Comparison of ENCODE assay signal across 14 cellular contexts in the genomic region with DNA sequence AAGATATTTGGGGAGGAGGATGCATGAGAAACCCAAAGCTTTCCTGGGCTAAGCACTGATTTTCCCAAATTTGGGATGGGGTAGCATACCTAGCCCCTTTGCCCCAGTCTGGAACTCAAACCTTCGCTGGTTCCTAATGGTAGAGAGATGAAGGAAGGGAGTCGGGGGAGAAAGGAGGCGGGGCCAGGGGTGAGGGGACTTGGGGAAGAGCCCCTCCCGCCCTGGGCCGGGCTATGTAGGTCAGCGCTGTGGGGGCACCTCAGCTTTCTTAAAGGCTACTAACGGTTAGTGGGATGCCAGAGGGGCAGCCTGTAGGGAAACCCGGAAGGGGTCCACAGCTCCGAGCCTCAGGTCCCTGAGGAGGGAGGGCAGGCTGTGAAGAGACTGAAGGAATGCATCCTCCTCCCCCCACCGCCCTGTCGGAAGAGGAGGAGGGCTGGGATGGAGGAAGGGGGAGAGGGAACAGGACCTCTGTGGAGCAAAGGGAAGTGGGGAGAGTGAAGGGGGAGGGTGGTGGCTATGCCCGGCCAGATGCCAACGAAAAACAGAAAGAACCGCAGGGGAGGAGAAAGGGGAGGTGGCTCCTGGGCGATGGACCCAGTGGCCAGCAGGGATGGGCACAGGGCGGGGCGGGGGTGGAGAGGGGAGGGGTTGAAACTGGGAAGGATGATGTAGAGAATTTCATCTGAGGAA. TPM values are rescaled to one million over a fixed set of nuclear protein-coding genes. Genes with fewer than 3 reads are reported as not detected.
DNase-seq lines count a peak whose midpoint lies in the region; ATAC-seq and TF ChIP-seq lines count a peak whose summit lies in the region.
"Had no signal": no experiment of that assay in that cellular context is flagged by ENCODE, and none has a peak within 500 bp of the region (broad histone marks: within the 10 kb centered on the region; RNA-seq: fewer than 3 reads in every experiment).

No MANE protein-coding gene starts in this region.

- H3K4me3 Mint-ChIP-seq in progenitor cell of endocrine pancreas (ENCODE audit: low read depth), result peak overlapping the region; percentile 72
- H3K4me3 Mint-ChIP-seq: activated CD8-positive, alpha-beta memory T cell treated with anti-CD3 and anti-CD28 coated beads, Interleukin-2, amount 10 ng/mL, durations not matched to agents 7 days and 5 days had no signal

- H3K27ac Mint-ChIP-seq in progenitor cell of endocrine pancreas, result no peak overlapping the region
- H3K27ac Mint-ChIP-seq: activated CD8-positive, alpha-beta memory T cell treated with anti-CD3 and anti-CD28 coated beads, Interleukin-2, amount 10 ng/mL, durations not matched to agents 7 days and 5 days had no signal

- intact Hi-C loops in right cardiac atrium (cut with DNase I), result no loop called here

- H3K36me3 Mint-ChIP-seq in progenitor cell of endocrine pancreas (ENCODE audit: insufficient read depth), result no peaks in the 10 kb centered on the region
- H3K36me3 Mint-ChIP-seq: activated CD8-positive, alpha-beta memory T cell treated with anti-CD3 and anti-CD28 coated beads, Interleukin-2, amount 10 ng/mL, durations not matched to agents 7 days and 5 days had no signal

- peaks cover 27% of the 10 kb centered on the region for H3K27me3 Mint-ChIP-seq in progenitor cell of endocrine pancreas

- peak; percentile 38 to 54 for ATAC-seq in right cardiac atrium
- ATAC-seq in GM19467 (IDR thresholded peaks at IDR 0.05; ENCODE audit: unreplicated experiment), result no peak
- ATAC-seq in stimulated activated naive CD8-positive, alpha-beta T cell treated with anti-CD3 and anti-CD28 coated beads, Interleukin-15, Interleukin-2, amounts not matched to agents 100 U/mL and 50 U/mL, for 24 hours, result no peak
- ATAC-seq: activated CD8-positive, alpha-beta memory T cell treated with anti-CD3 and anti-CD28 coated beads, Interleukin-2, amount 10 ng/mL, durations not matched to agents 7 days and 5 days had no signal

- H3K4me1 Mint-ChIP-seq in progenitor cell of endocrine pancreas (ENCODE audit: low read depth), result peaks cover 7% of the 10 kb centered on the region

- 1% methylated on average over 17 of the region's 17 CpGs for WGBS in right cardiac atrium

- no peak for TF ChIP-seq CTCF in progenitor cell of endocrine pancreas (IDR thresholded peaks at IDR 0.05; ENCODE audit: unreplicated experiment)

- no peak overlapping the region for H3K27ac ChIP-seq in right cardiac atrium (ENCODE audit: low read length)
- H3K27ac ChIP-seq: HL-60 had no signal

- no peaks in the 10 kb centered on the region for H3K9me3 Mint-ChIP-seq in progenitor cell of endocrine pancreas (ENCODE audit: low read depth)

- H3K27me3 ChIP-seq in right cardiac atrium (ENCODE audit: control insufficient read depth, insufficient read depth), result no peaks in the 10 kb centered on the region

- no peaks in the 10 kb centered on the region for H3K4me1 ChIP-seq in right cardiac atrium (ENCODE audit: control insufficient read depth, insufficient read depth, low read length)

- no peak overlapping the region for H3K4me3 ChIP-seq in right cardiac atrium (ENCODE audit: low read length)

- peak; percentile 39 for DNase-seq in EL
- peak; percentile 77 for DNase-seq in amniotic epithelial cell (ENCODE audit: low read depth)
- peak; percentile 22 to 64 (median 59) for DNase-seq in right cardiac atrium
- DNase-seq in progenitor cell of endocrine pancreas (ENCODE audit: low spot score, unreplicated experiment), result no peak
- no peak for DNase-seq in amniotic stem cell (lab: John Stamatoyannopoulos, UW)
- no peak for DNase-seq in DMS153 treated with DMSO at 0.1 percent for 48 hours (lab: John Stamatoyannopoulos, UW; ENCODE audit: unreplicated experiment)
- DNase-seq in stimulated activated naive CD8-positive, alpha-beta T cell treated with anti-CD3 and anti-CD28 coated beads, Interleukin-15, Interleukin-2, amounts not matched to agents 100 U/mL and 50 U/mL, for 24 hours, result no peak
- DNase-seq: activated CD8-positive, alpha-beta memory T cell treated with anti-CD3 and anti-CD28 coated beads, Interleukin-2, amount 10 ng/mL, durations not matched to agents 7 days and 5 days; NCI-H1694 had no signal

- no peaks in the 10 kb centered on the region for H3K9me3 ChIP-seq in right cardiac atrium (ENCODE audit: control insufficient read depth, low read length)

RNA-seq across cellular contexts. Expression of a gene that starts 1.3 kb away (rescaled TPM):
- 10 to 100 TPM in 2 of 4 donors, 1 to 10 TPM in 2; 6.1 to 13.2 (median 8.7) TPM for total RNA-seq in right cardiac atrium
- polyA plus RNA-seq in right cardiac atrium, result 9.0 TPM
- total RNA-seq in progenitor cell of endocrine pancreas, result 7.1 and 8.9 TPM in 2 replicates
- total RNA-seq: activated CD8-positive, alpha-beta memory T cell treated with anti-CD3 and anti-CD28 coated beads, Interleukin-2, amount 10 ng/mL, durations not matched to agents 7 days and 5 days had no signal
- polyA plus RNA-seq: keratinocyte had no signal

RNA-seq across cellular contexts. Expression of a gene that starts 31.9 kb away (rescaled TPM):
- total RNA-seq in right cardiac atrium (10 to 100 TPM in 1 of 4 donors, 1 to 10 TPM in 3; 2.7 to 17.9 (median 4.0) TPM), progenitor cell of endocrine pancreas (0.57 and 0.67 TPM in 2 replicates)
- 13.1 TPM for polyA plus RNA-seq in right cardiac atrium
- total RNA-seq: activated CD8-positive, alpha-beta memory T cell treated with anti-CD3 and anti-CD28 coated beads, Interleukin-2, amount 10 ng/mL, durations not matched to agents 7 days and 5 days; chondrocyte; SK-MEL-5 had no signal
- polyA plus RNA-seq: keratinocyte had no signal

Comparison
In these comparisons a context has a peak if more than half of its experiments do, and no peak if none do; other contexts are left out.
1. DNase-seq: peak in EL (single experiment), amniotic epithelial cell (single experiment) and right cardiac atrium (3 of 3); none in progenitor cell of endocrine pancreas (single experiment), amniotic stem cell (single experiment), DMS153 treated with DMSO at 0.1 percent for 48 hours (single experiment) and stimulated activated naive CD8-positive, alpha-beta T cell treated with anti-CD3 and anti-CD28 coated beads, Interleukin-15, Interleukin-2, amounts not matched to agents 100 U/mL and 50 U/mL, for 24 hours (single experiment).
2. ATAC-seq: peak in right cardiac atrium (2 of 2); none in GM19467 (single experiment) and stimulated activated naive CD8-positive, alpha-beta T cell treated with anti-CD3 and anti-CD28 coated beads, Interleukin-15, Interleukin-2, amounts not matched to agents 100 U/mL and 50 U/mL, for 24 hours (single experiment).